In the genomic region with DNA sequence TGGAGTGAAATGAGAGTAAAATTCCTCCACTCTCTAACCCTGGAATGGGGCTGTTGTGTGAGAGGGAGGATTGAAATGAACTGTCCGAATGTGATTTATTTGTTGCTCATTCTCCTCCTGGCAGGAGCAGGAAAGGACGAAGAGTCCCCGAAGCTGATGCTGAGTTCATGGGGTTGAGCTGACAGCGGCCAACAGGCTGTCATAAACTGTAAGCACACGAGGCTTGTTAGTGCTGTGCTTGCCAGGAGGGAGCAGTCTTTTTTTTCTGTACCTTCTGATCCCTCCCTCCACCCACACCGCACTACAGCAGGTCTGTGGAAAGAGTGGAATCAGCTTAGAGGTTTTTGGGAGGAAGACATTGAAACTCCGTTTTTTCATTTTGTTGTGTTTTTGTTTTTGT, we compare ENCODE assay signal across 14 cellular contexts. TPM values are rescaled to one million over a fixed set of nuclear protein-coding genes. Genes with fewer than 3 reads are reported as not detected.
DNase-seq lines count a peak whose midpoint lies in the region; ATAC-seq and TF ChIP-seq lines count a peak whose summit lies in the region.
"Had no signal": no experiment of that assay in that cellular context is flagged by ENCODE, and none has a peak within 500 bp of the region (broad histone marks: within the 10 kb centered on the region; RNA-seq: fewer than 3 reads in every experiment).

No MANE protein-coding gene starts in this region.

- H3K27ac Mint-ChIP-seq in mesothelial cell of epicardium, result peak overlapping the region; percentile 50
- no peak overlapping the region for H3K27ac Mint-ChIP-seq in naive thymus-derived CD8-positive, alpha-beta T cell
- H3K27ac Mint-ChIP-seq: activated CD4-positive, alpha-beta T cell treated with anti-CD3 and anti-CD28 coated beads, Interleukin-2, amount 10 ng/mL, durations not matched to agents 24 days and 14 days; activated T-helper 1 cell treated with anti-CD3 and anti-CD28 coated beads, Interleukin-12 subunit alpha, Interleukin-12 subunit beta, Interleukin-2, Interleukin-4 antibody, amounts not matched to agents 30 ng/mL and 10 ng/mL and 1 ng/mL, durations not matched to agents 14 hours and 24 hours and 36 hours had no signal

- H3K4me3 Mint-ChIP-seq in mesothelial cell of epicardium, result peak overlapping the region; percentile 51
- no peak overlapping the region for H3K4me3 Mint-ChIP-seq in naive thymus-derived CD8-positive, alpha-beta T cell
- H3K4me3 Mint-ChIP-seq: activated CD4-positive, alpha-beta T cell treated with anti-CD3 and anti-CD28 coated beads, Interleukin-2, amount 10 ng/mL, durations not matched to agents 24 days and 14 days; activated T-helper 1 cell treated with anti-CD3 and anti-CD28 coated beads, Interleukin-12 subunit alpha, Interleukin-12 subunit beta, Interleukin-2, Interleukin-4 antibody, amounts not matched to agents 30 ng/mL and 10 ng/mL and 1 ng/mL, durations not matched to agents 14 hours and 24 hours and 36 hours had no signal

- no peaks in the 10 kb centered on the region for H3F3A ChIP-seq in PC-3 (ENCODE audit: low read length, unreplicated experiment)

- no peaks in the 10 kb centered on the region for H3K79me2 ChIP-seq in PC-3 (ENCODE audit: low read length)

- no peak for ATAC-seq in PC-3
- ATAC-seq in naive thymus-derived CD8-positive, alpha-beta T cell, result no peak

- H3K9me3 ChIP-seq in testis (no peaks in the 10 kb centered on the region), PC-3 (ENCODE audit: low read length) (peaks cover 4% of the 10 kb centered on the region; the same call in 1 of the 2 replicates)
- H3K9me3 ChIP-seq: body of pancreas had no signal

- no peaks in the 10 kb centered on the region for H3K9me2 ChIP-seq in PC-3 (replicated peaks; ENCODE audit: low read length)

- CTCF ChIA-PET in PC-3 (lab: Charles Lee), result no interaction called here

- TF ChIP-seq POLR2A in testis (IDR thresholded peaks at IDR 0.05), result no peak

- H3K9me3 Mint-ChIP-seq in mesothelial cell of epicardium, result no peaks in the 10 kb centered on the region
- H3K9me3 Mint-ChIP-seq in naive thymus-derived CD8-positive, alpha-beta T cell, result peaks cover 0 to 53% (median 13%) of the 10 kb centered on the region in 9 donors

- DNase-seq in NCI-H82 (lab: John Stamatoyannopoulos, UW) (peak; percentile 12), NCI-H82 treated with DMSO at 0.1 percent for 48 hours (lab: John Stamatoyannopoulos, UW; ENCODE audit: unreplicated experiment) (no peak), dorsolateral prefrontal cortex (peak in 1 of 10 donors; percentile 18), mesothelial cell of epicardium (ENCODE audit: low spot score in 2 of 2, unreplicated experiment in 2 of 2) (no peak), testis (peak; percentile 63), PC-3 (no peak)
- no peak for DNase-seq in stimulated activated CD4-positive, alpha-beta T cell treated with anti-CD3 and anti-CD28 coated beads, Interleukin-2, amount 100 ng/mL, for 24 hours
- DNase-seq in naive thymus-derived CD8-positive, alpha-beta T cell, result no peak
- DNase-seq: activated CD4-positive, alpha-beta T cell treated with anti-CD3 and anti-CD28 coated beads, Interleukin-2, amount 10 ng/mL, durations not matched to agents 24 days and 14 days; MV-4-11; stimulated activated CD4-positive, alpha-beta T cell treated with anti-CD3 and anti-CD28 coated beads, Interleukin-12 subunit alpha, Interleukin-12 subunit beta, amount 100 ng/mL, for 4 hours; SW 1271 had no signal

- no peak overlapping the region for H3K4me2 ChIP-seq in PC-3 (ENCODE audit: low read length)

- no peak overlapping the region for H2AFZ ChIP-seq in PC-3 (ENCODE audit: low read length)

- H3K27ac ChIP-seq in dorsolateral prefrontal cortex (peak overlapping the region in 11 of 59 donors; percentile 0 to 62 (median 41)), testis (peak overlapping the region; percentile 44 to 80), PC-3 (ENCODE audit: low read length) (no peak overlapping the region)
- H3K27ac ChIP-seq: body of pancreas had no signal

- H3K4me3 ChIP-seq in dorsolateral prefrontal cortex (peak overlapping the region in 56 of 59 donors; percentile 5 to 66 (median 46)), testis (no peak overlapping the region), PC-3 (ENCODE audit: low read length) (no peak overlapping the region)
- H3K4me3 ChIP-seq: body of pancreas had no signal

- POLR2A ChIA-PET in PC-3 (lab: Charles Lee; ENCODE audit: unreplicated experiment), result no interaction called here
- POLR2A ChIA-PET in naive thymus-derived CD8-positive, alpha-beta T cell (lab: Charles Lee), result no interaction called here

- TF ChIP-seq CTCF in dorsolateral prefrontal cortex (IDR thresholded peaks at IDR 0.05 in 54 of 56, conservative IDR thresholded peaks at IDR 0.05 in 2 of 56; ENCODE audit: low read depth in 1 of 56, partially characterized antibody in 56 of 56), result no peak
- TF ChIP-seq CTCF in mesothelial cell of epicardium (IDR thresholded peaks at IDR 0.05; ENCODE audit: unreplicated experiment), result no peak
- no peak for TF ChIP-seq CTCF in testis (IDR thresholded peaks at IDR 0.05)
- TF ChIP-seq CTCF in PC-3 (conservative IDR thresholded peaks at IDR 0.05; ENCODE audit: low read depth, low read length), result no peak

- H3K9ac ChIP-seq in PC-3 (ENCODE audit: low read length), result no peak overlapping the region

- H3K4me1 Mint-ChIP-seq in mesothelial cell of epicardium, result peaks cover 15% of the 10 kb centered on the region
- no peaks in the 10 kb centered on the region for H3K4me1 Mint-ChIP-seq in naive thymus-derived CD8-positive, alpha-beta T cell
- H3K4me1 Mint-ChIP-seq: activated CD4-positive, alpha-beta T cell treated with anti-CD3 and anti-CD28 coated beads, Interleukin-2, amount 10 ng/mL, durations not matched to agents 24 days and 14 days had no signal

- H3K36me3 Mint-ChIP-seq in mesothelial cell of epicardium, result no peaks in the 10 kb centered on the region
- peaks cover 2 to 30% (median 11%) of the 10 kb centered on the region in 3 donors for H3K36me3 Mint-ChIP-seq in naive thymus-derived CD8-positive, alpha-beta T cell

- intact Hi-C loops in dorsolateral prefrontal cortex (cut with DNase I), result no loop called here
- intact Hi-C loops in testis (cut with DNase I; ENCODE audit: low total_unique reads), result no loop called here
- intact Hi-C loops in PC-3 (cut with micrococcal nuclease), result loop anchor here (10.0 kb wide), 1 partner anchor 240 kb away; no protein-coding TSS in a partner anchor

- no TSS peak for BruUV-seq in PC-3 (replicated peaks; lab: Mats Ljungman, UMichigan)

- H3K4me1 ChIP-seq in testis, result peaks cover 10% of the 10 kb centered on the region
- no peaks in the 10 kb centered on the region for H3K4me1 ChIP-seq in PC-3 (ENCODE audit: insufficient read depth, low read length)
- H3K4me1 ChIP-seq: body of pancreas had no signal

- H3K27me3 ChIP-seq in dorsolateral prefrontal cortex (no peaks in the 10 kb centered on the region), testis (no peaks in the 10 kb centered on the region), PC-3 (ENCODE audit: low read length) (no peaks in the 10 kb centered on the region)

- H3K27me3 Mint-ChIP-seq in mesothelial cell of epicardium (ENCODE audit: low read depth), result no peaks in the 10 kb centered on the region
- peaks cover 9 to 41% (median 30%) of the 10 kb centered on the region in 5 donors for H3K27me3 Mint-ChIP-seq in naive thymus-derived CD8-positive, alpha-beta T cell
- H3K27me3 Mint-ChIP-seq: activated CD4-positive, alpha-beta T cell treated with anti-CD3 and anti-CD28 coated beads, Interleukin-2, amount 10 ng/mL, durations not matched to agents 24 days and 14 days had no signal

- H4K20me1 ChIP-seq in PC-3 (ENCODE audit: low read length), result no peaks in the 10 kb centered on the region

- no peaks in the 10 kb centered on the region for H3K36me3 ChIP-seq in testis (ENCODE audit: low read depth, missing control alignments)
- no peaks in the 10 kb centered on the region for H3K36me3 ChIP-seq in PC-3 (ENCODE audit: low read depth, low read length)

- 29% methylated on average over 7 of the region's 7 CpGs for WGBS in testis, 2 donors

RNA-seq across cellular contexts. Expression of gene ZNF331, which starts 33.0 kb away (rescaled TPM):
- total RNA-seq in dorsolateral prefrontal cortex, result 100 to 1,000 TPM in 1 of 120 experiments, 10 to 100 TPM in 119; 32.2 to 101 (median 46.8) TPM
- 17.6 to 19.5 TPM (median 19.4 TPM) in 3 replicates for total RNA-seq in mesothelial cell of epicardium
- 10 to 100 TPM; 31.4 to 36.5 TPM for total RNA-seq in testis
- polyA plus RNA-seq in testis (ENCODE audit: insufficient read depth, low read depth, low replicate concordance), result 26.5 TPM
- total RNA-seq in PC-3 (2014; rRNA removed), result 28.0 and 32.5 TPM in 2 replicates
- 10 to 100 TPM; 52.4 to 60.9 TPM for total RNA-seq in naive thymus-derived CD8-positive, alpha-beta T cell
- 10 to 100 TPM; 31.1 to 35.2 (median 31.2) TPM for polyA plus RNA-seq in naive thymus-derived CD8-positive, alpha-beta T cell

RNA-seq across cellular contexts. Expression of gene ZNF813, which starts 37.4 kb away (rescaled TPM):
- 1 to 10 TPM in 100 of 120 experiments, under 1 TPM in 20; 0.55 to 6.6 (median 1.5) TPM for total RNA-seq in dorsolateral prefrontal cortex
- total RNA-seq in mesothelial cell of epicardium, result 5.4 to 6.1 TPM (median 6.0 TPM) in 3 replicates
- 1 to 10 TPM; 4.6 to 4.8 TPM for total RNA-seq in testis
- 2.0 TPM for polyA plus RNA-seq in testis (ENCODE audit: insufficient read depth, low read depth, low replicate concordance)
- total RNA-seq in PC-3 (2014; rRNA removed), result 3.5 and 4.4 TPM in 2 replicates
- 10 to 100 TPM in 1 of 2 experiments, 1 to 10 TPM in 1; 10.0 to 11.0 TPM for total RNA-seq in naive thymus-derived CD8-positive, alpha-beta T cell
- polyA plus RNA-seq in naive thymus-derived CD8-positive, alpha-beta T cell, result 1 to 10 TPM; 4.8 to 6.9 (median 6.6) TPM

Comparison
In these comparisons a context has a peak if more than half of its experiments do, and no peak if none do; other contexts are left out.
1. DNase-seq: peak in NCI-H82 (single experiment) and testis (single experiment); none in NCI-H82 treated with DMSO at 0.1 percent for 48 hours (single experiment), mesothelial cell of epicardium (0 of 2), stimulated activated CD4-positive, alpha-beta T cell treated with anti-CD3 and anti-CD28 coated beads, Interleukin-2, amount 100 ng/mL, for 24 hours (0 of 2), PC-3 (single experiment) and naive thymus-derived CD8-positive, alpha-beta T cell (0 of 10).
2. H3K4me3 ChIP-seq: peak in dorsolateral prefrontal cortex (56 of 59); none in testis (0 of 2) and PC-3 (single experiment).